Comparison of ENCODE assay signal across 8 cellular contexts in the genomic region with DNA sequence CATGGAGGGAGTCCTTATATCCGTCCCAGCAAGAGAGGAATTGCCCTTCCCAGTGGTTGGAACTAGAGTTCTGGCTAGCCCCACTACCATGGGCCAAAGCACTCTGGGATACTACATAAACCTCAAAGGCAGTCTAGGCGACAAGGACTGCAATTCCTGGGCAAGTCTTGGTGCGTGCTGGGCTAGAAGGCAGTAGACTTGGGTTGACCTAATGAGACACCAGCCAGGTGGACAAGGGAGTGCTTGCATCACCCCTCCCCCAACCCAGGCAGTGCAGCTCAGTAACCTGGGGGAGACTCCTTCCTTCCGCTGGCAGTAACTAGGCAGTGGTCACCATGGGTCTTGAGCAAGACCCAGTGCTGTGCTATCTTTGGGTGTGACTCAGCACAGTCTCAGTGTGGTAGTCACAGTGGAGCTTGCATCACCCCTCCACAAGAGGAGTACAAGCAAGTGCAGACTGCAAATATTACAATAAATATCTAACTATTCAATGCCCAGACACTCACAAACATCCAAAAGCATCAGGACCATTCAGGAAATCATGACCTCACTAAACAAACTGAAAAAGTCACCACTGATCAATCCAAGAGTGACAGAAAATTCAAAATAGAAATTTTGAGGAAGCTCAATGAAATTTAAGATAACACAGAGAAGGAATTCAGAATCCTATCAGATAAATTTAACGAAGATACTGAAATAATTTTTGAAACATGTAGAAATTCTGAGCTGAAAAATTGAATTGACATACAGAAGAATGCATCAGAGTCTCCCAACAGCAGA.
DNase-seq lines count a peak whose midpoint lies in the region; ATAC-seq and TF ChIP-seq lines count a peak whose summit lies in the region.

No MANE protein-coding gene starts in this region.

- peak overlapping the region; percentile 73 for H3K4me2 ChIP-seq in DOHH2 (ENCODE audit: low read length)

- no peaks in the 10 kb centered on the region; the same call in 1 of the 2 replicates for H3K36me3 ChIP-seq in DOHH2 (ENCODE audit: control insufficient read depth, low read length)

- no peaks in the 10 kb centered on the region for H3K27me3 ChIP-seq in DOHH2 (ENCODE audit: control insufficient read depth, low read length)

- peak; percentile 87 for DNase-seq in astrocyte of the spinal cord (ENCODE audit: low read depth, low spot score)
- DNase-seq in myocyte (ENCODE audit: low read depth) = peak; percentile 86
- no peak for DNase-seq in activated T-cell treated with anti-CD3 and anti-CD28 coated beads, Interleukin-2, amount 50 U/mL, for 48 hours
- no peak for DNase-seq in activated CD4-positive, alpha-beta T cell treated with anti-CD3 and anti-CD28 coated beads, Interleukin-2, amount 50 U/mL, for 4 hours
- DNase-seq in NCI-H510A treated with DMSO at 0.1 percent for 48 hours (lab: John Stamatoyannopoulos, UW) = no peak

- no peaks in the 10 kb centered on the region for H3K79me2 ChIP-seq in DOHH2 (ENCODE audit: control insufficient read depth, low read length)

- H3K9me3 ChIP-seq in DOHH2 (ENCODE audit: control insufficient read depth, insufficient read depth, low read length) = no peaks in the 10 kb centered on the region

- H4K20me1 ChIP-seq in DOHH2 (ENCODE audit: control insufficient read depth, insufficient read depth, low read depth, low read length) = no peaks in the 10 kb centered on the region

- no peaks in the 10 kb centered on the region for H3K9me2 ChIP-seq in DOHH2 (replicated peaks; ENCODE audit: control insufficient read depth, low read length)

- no peaks in the 10 kb centered on the region; the same call in 1 of the 2 replicates for H3F3A ChIP-seq in DOHH2 (ENCODE audit: control insufficient read depth, insufficient read depth)

- H3K4me3 ChIP-seq in DOHH2 (ENCODE audit: low read length) (peak overlapping the region; percentile 58; the same call in 1 of the 2 replicates), astrocyte of the spinal cord (ENCODE audit: low read depth, low read length) (no peak overlapping the region)

- in situ Hi-C loops in astrocyte of the spinal cord (cut with HindIII; ENCODE audit: low sequenced_read_pairs) = no loop called here

- peaks cover 49% of the 10 kb centered on the region for H3K4me1 ChIP-seq in DOHH2 (ENCODE audit: control insufficient read depth, low read length)

- no peak for TF ChIP-seq CTCF in DOHH2 (IDR thresholded peaks at IDR 0.05; ENCODE audit: low read depth, low read length, poor library complexity, severe bottlenecking)
- TF ChIP-seq CTCF in astrocyte of the spinal cord (IDR thresholded peaks at IDR 0.05; ENCODE audit: low read depth, low read length) = no peak

- H3K27ac ChIP-seq in DOHH2 (ENCODE audit: low read depth, low read length) = 0 out of 2 replicates have a peak overlapping the region, but pooled peaks have one; percentile 88

- ATAC-seq in GM21529 (IDR thresholded peaks at IDR 0.05; ENCODE audit: unreplicated experiment) = peak; percentile 81
- peak; percentile 49 for ATAC-seq in HG03575 (IDR thresholded peaks at IDR 0.05; ENCODE audit: extremely low read depth, insufficient number of reproducible peaks, low FRiP score, unreplicated experiment)

Comparison
In these comparisons a context has a peak if more than half of its experiments do, and no peak if none do; other contexts are left out.
1. DNase-seq: peak in astrocyte of the spinal cord (single experiment) and myocyte (single experiment); none in activated T-cell treated with anti-CD3 and anti-CD28 coated beads, Interleukin-2, amount 50 U/mL, for 48 hours (0 of 2), activated CD4-positive, alpha-beta T cell treated with anti-CD3 and anti-CD28 coated beads, Interleukin-2, amount 50 U/mL, for 4 hours (0 of 2) and NCI-H510A treated with DMSO at 0.1 percent for 48 hours (single experiment).